Comparison of ENCODE assay signal across 8 cellular contexts in genomic region chrX:107674480-107675364, GRCh38. TPM values are rescaled to one million over a fixed set of nuclear protein-coding genes. Genes with fewer than 3 reads are reported as not detected.
DNase-seq lines count a peak whose midpoint lies in the region; ATAC-seq, FAIRE-seq and TF ChIP-seq lines count a peak whose summit lies in the region.

No MANE protein-coding gene starts in this region.

- H3K36me3 ChIP-seq in liver (ENCODE audit: control insufficient read depth in 4 of 4, insufficient read depth in 3 of 4, low read depth in 1 of 4, low read length in 3 of 4) (no peaks in the 10 kb centered on the region), HepG2 (replicated peaks in 1 of 2; ENCODE audit: control insufficient read depth in 1 of 2, insufficient read depth in 2 of 2, low read length in 2 of 2) (no peaks in the 10 kb centered on the region), colonic mucosa (no peaks in the 10 kb centered on the region)

- H3K27ac ChIP-seq in liver (ENCODE audit: low read depth in 1 of 2, low read length in 2 of 2) (peak overlapping the region; percentile 61 to 77), HepG2 (ENCODE audit: extremely low read length, insufficient read depth, low read length) (no peak overlapping the region), colonic mucosa (peak overlapping the region; percentile 75)

- H3K4me2 ChIP-seq in HepG2 (ENCODE audit: low read depth, low read length): no peak overlapping the region

- H3K79me2 ChIP-seq in HepG2 (ENCODE audit: insufficient read depth, low read length): no peaks in the 10 kb centered on the region

- H3K4me1 ChIP-seq in liver (ENCODE audit: control insufficient read depth in 4 of 4, insufficient read depth in 4 of 4, low read length in 3 of 4) (peaks cover 2 to 12% (median 7%) of the 10 kb centered on the region in 4 donors), HepG2 (ENCODE audit: insufficient read depth, low read length) (no peaks in the 10 kb centered on the region), colonic mucosa (no peaks in the 10 kb centered on the region)

- TF ChIP-seq RAD21 in liver (IDR thresholded peaks at IDR 0.05) (no peak), HepG2 (CRISPR knock-in tag; IDR thresholded peaks at IDR 0.05) (no peak)

- no peak for TF ChIP-seq POLR2A in HepG2 (IDR thresholded peaks at IDR 0.05; ENCODE audit: insufficient read depth in 1 of 2, low read depth in 2 of 2, low read length in 2 of 2)

- H3K9me3 Mint-ChIP-seq in naive thymus-derived CD8-positive, alpha-beta T cell: no peaks in the 10 kb centered on the region

- H3K4me3 ChIP-seq in liver (ENCODE audit: low read depth in 1 of 3, low read length in 3 of 3) (no peak overlapping the region), HepG2 (replicated peaks in 1 of 3; ENCODE audit: insufficient read depth in 1 of 3, low read depth in 2 of 3, low read length in 3 of 3) (no peak overlapping the region), colonic mucosa (no peak overlapping the region)

- in situ Hi-C loops in HepG2 (cut with HindIII; ENCODE audit: extremely low pct_ligation_motif_present, low pct_unique_long_range_greater_than_20kb): no loop called here

- peaks cover 0 to 2% (median 0%) of the 10 kb centered on the region in 5 donors for H3K27me3 Mint-ChIP-seq in naive thymus-derived CD8-positive, alpha-beta T cell

- BruUV-seq in HepG2 (replicated peaks; lab: Mats Ljungman, UMichigan): no TSS peak

- H3K9ac ChIP-seq in liver (ENCODE audit: low read depth in 1 of 2, low read length in 2 of 2) (peak overlapping the region in 1 of 2 donors; percentile 53), HepG2 (ENCODE audit: insufficient read depth, low read depth, low read length) (no peak overlapping the region), colonic mucosa (ENCODE audit: low read depth in 2 of 2, low read length in 2 of 2) (peak overlapping the region; percentile 45 to 80)

- peaks cover 20 to 75% (median 63%) of the 10 kb centered on the region in 4 donors for H3K4me1 Mint-ChIP-seq in naive thymus-derived CD8-positive, alpha-beta T cell

- H3K9me3 ChIP-seq in liver (ENCODE audit: control insufficient read depth in 4 of 4, low read length in 3 of 4): no peaks in the 10 kb centered on the region
- H3K9me3 ChIP-seq in HepG2 (ENCODE audit: low read length): no peaks in the 10 kb centered on the region
- no peaks in the 10 kb centered on the region for H3K9me3 ChIP-seq in colonic mucosa

- 57% methylated on average over 9 of the region's 9 CpGs for WGBS in liver
- WGBS in HepG2 (ENCODE audit: low lambda C conversion rate): 12% methylated on average over 9 of the region's 9 CpGs

- intact Hi-C loops in HepG2 (cut with micrococcal nuclease; ENCODE audit: unreplicated experiment) (loop anchor here (5.0 kb wide), 1 partner anchor 43 kb away; no protein-coding TSS in a partner anchor), colonic mucosa (cut with DNase I) (loop anchor here (5.0 kb wide), 1 partner anchor 43 kb away; no protein-coding TSS in a partner anchor)

- peak overlapping the region; percentile 79 to 94 (median 86) for H3K4me3 Mint-ChIP-seq in naive thymus-derived CD8-positive, alpha-beta T cell

- H3K27ac Mint-ChIP-seq in naive thymus-derived CD8-positive, alpha-beta T cell: peak overlapping the region; percentile 91 to 100 (median 98)

- POLR2A ChIA-PET in HepG2 (lab: Yijun Ruan, JAX): no interaction called here
- POLR2A ChIA-PET in naive thymus-derived CD8-positive, alpha-beta T cell (lab: Charles Lee): interaction anchor here (0.9 to 18.2 kb wide), 9 partner anchors 12 to 416 kb away, joined by 3 to 851 read pairs (median 7); partner anchors contain the start of genes ATG4A, NCBP2L, PRPS1 and PSMD10

- TF ChIP-seq CTCF in liver (IDR thresholded peaks at IDR 0.05; ENCODE audit: low read depth, low read length, missing input control) (no peak), HepG2 (CRISPR knock-in tag; IDR thresholded peaks at IDR 0.05) (no peak), colonic mucosa (IDR thresholded peaks at IDR 0.05) (no peak)

- no peak for FAIRE-seq in HepG2 (lab: Jason Lieb, UNC)

- CTCF ChIA-PET in HepG2 (lab: Yijun Ruan, JAX; ENCODE audit: low intra/inter-chr PET ratio, low total read pairs): no interaction called here

- no peaks in the 10 kb centered on the region for H3K36me3 Mint-ChIP-seq in naive thymus-derived CD8-positive, alpha-beta T cell

- no peaks in the 10 kb centered on the region for H4K20me1 ChIP-seq in HepG2 (ENCODE audit: insufficient read depth, low read length)

- DNase-seq in HepG2 (ENCODE audit: low spot score) (no peak), T-helper 2 cell (peak in 3 of 5 experiments; percentile 34 to 62 (median 48)), colonic mucosa (peak; percentile 66), A172 (ENCODE audit: low spot score) (no peak), NCI-H1092 treated with DMSO at 0.1 percent for 48 hours (lab: John Stamatoyannopoulos, UW) (no peak)
- DNase-seq in naive thymus-derived CD8-positive, alpha-beta T cell: peak in 6 of 10 donors; percentile 20 to 84 (median 60)

- H3K27me3 ChIP-seq in liver (ENCODE audit: control insufficient read depth in 4 of 4, insufficient read depth in 4 of 4, low read length in 3 of 4) (no peaks in the 10 kb centered on the region), HepG2 (ENCODE audit: control insufficient read depth in 1 of 2, insufficient read depth in 2 of 2, low read length in 2 of 2) (peaks cover 0 to 3% of the 10 kb centered on the region in 2 experiments; a peak in 2 of 5 replicates), colonic mucosa (no peaks in the 10 kb centered on the region)

- ATAC-seq in HepG2 (no peak), HG03378 (IDR thresholded peaks at IDR 0.05; ENCODE audit: unreplicated experiment) (peak; percentile 9)
- peak; percentile 34 to 41 for ATAC-seq in naive thymus-derived CD8-positive, alpha-beta T cell

- TF ChIP-seq EP300 in HepG2 (IDR thresholded peaks at IDR 0.05; ENCODE audit: low read depth in 2 of 2, low read length in 2 of 2) (no peak), HepG2 (CRISPR knock-in tag; IDR thresholded peaks at IDR 0.05; ENCODE audit: borderline replicate concordance) (no peak)

- no peak overlapping the region for H2AFZ ChIP-seq in HepG2 (ENCODE audit: low read length)

TF ChIP-seq in liver, 16 proteins besides CTCF, POLR2A, EP300 and RAD21:
- TF ChIP-seq YY1 (IDR thresholded peaks at IDR 0.05): no peak
- TF ChIP-seq MAX (IDR thresholded peaks at IDR 0.05): no peak

TF ChIP-seq in HepG2, 621 proteins besides CTCF, POLR2A, EP300 and RAD21 (continues in another document):
- TF ChIP-seq DRAP1 (CRISPR knock-in tag; IDR thresholded peaks at IDR 0.05) (no peak), SRF (IDR thresholded peaks at IDR 0.05; ENCODE audit: low read depth, low read length) (no peak), ZNF296 (CRISPR knock-in tag; conservative IDR thresholded peaks at IDR 0.05) (no peak), NFE2L2 (IDR thresholded peaks at IDR 0.05; ENCODE audit: low read length) (no peak), ZNF703 (CRISPR knock-in tag; IDR thresholded peaks at IDR 0.05; ENCODE audit: borderline replicate concordance) (no peak), SIN3B (IDR thresholded peaks at IDR 0.05; ENCODE audit: low read length) (no peak), ZNF577 (CRISPR knock-in tag; IDR thresholded peaks at IDR 0.05; ENCODE audit: borderline replicate concordance, low read depth) (no peak), KDM5B (CRISPR knock-in tag; IDR thresholded peaks at IDR 0.05; ENCODE audit: borderline replicate concordance) (no peak)

RNA-seq across cellular contexts. Expression of gene PRPS1, which starts 46.4 kb away (rescaled TPM):
- total RNA-seq in liver (10 to 100 TPM; 24.1 to 28.1 TPM), HepG2 (2016; rRNA removed; fragmentation: Illumina TruSeq; extraction: Trizol) (54.4 and 80.5 TPM in 2 replicates), colonic mucosa (10 to 100 TPM; 12.2 to 20.3 TPM)
- polyA plus RNA-seq in liver (10 to 100 TPM; 13.3 to 32.2 TPM), HepG2 (2011; rRNA removed) (26.0 and 33.7 TPM in 2 replicates)
- 9.9 and 13.0 TPM in 2 replicates for total RNA-seq in HepG2 (2016; cell fraction: cytosol; rRNA removed; fragmentation: Illumina TruSeq; extraction: Trizol; ENCODE audit: low read depth)
- 52.3 and 82.1 TPM in 2 replicates for total RNA-seq in HepG2 (2016; cell fraction: insoluble cytoplasmic fraction; rRNA removed; fragmentation: Illumina TruSeq; extraction: Trizol)
- total RNA-seq in HepG2 (2016; cell fraction: membrane; rRNA removed; fragmentation: Illumina TruSeq; extraction: Trizol): 25.7 and 27.0 TPM in 2 replicates
- total RNA-seq in HepG2 (2016; cell fraction: nucleus; rRNA removed; fragmentation: Illumina TruSeq; extraction: Trizol): 22.0 and 23.9 TPM in 2 replicates
- 23.3 and 28.8 TPM in 2 replicates for polyA plus RNA-seq in HepG2 (2011; cell fraction: cytosol; rRNA removed)
- polyA plus RNA-seq in HepG2 (2011; cell fraction: nucleus; rRNA removed): 7.3 and 8.4 TPM in 2 replicates
- polyA plus RNA-seq in HepG2 (2012): 25.1 and 35.9 TPM in 2 replicates
- 11.3 and 12.7 TPM in 2 replicates for polyA plus RNA-seq in HepG2 (2016; cell fraction: cytosol; fragmentation: Illumina TruSeq; extraction: Trizol; ENCODE audit: low read depth)
- 89.6 and 95.5 TPM in 2 replicates for polyA plus RNA-seq in HepG2 (2016; cell fraction: insoluble cytoplasmic fraction; fragmentation: Illumina TruSeq; extraction: Trizol; ENCODE audit: low read depth)
- 18.7 and 19.3 TPM in 2 replicates for polyA plus RNA-seq in HepG2 (2016; cell fraction: membrane; fragmentation: Illumina TruSeq; extraction: Trizol; ENCODE audit: low read depth)
- polyA plus RNA-seq in HepG2 (2016; cell fraction: nucleus; fragmentation: Illumina TruSeq; extraction: Trizol; ENCODE audit: insufficient read depth, low read depth): 29.5 and 31.8 TPM in 2 replicates
- 34.8 and 117 TPM in 2 replicates for polyA minus RNA-seq in HepG2 (2011; rRNA and poly(A)+ RNA removed; ENCODE audit: low replicate concordance)
- 20.4 and 21.6 TPM in 2 replicates for polyA minus RNA-seq in HepG2 (2011; cell fraction: cytosol; rRNA and poly(A)+ RNA removed)
- polyA minus RNA-seq in HepG2 (2011; cell fraction: nucleus; rRNA and poly(A)+ RNA removed): 13.6 and 17.8 TPM in 2 replicates
- 10 to 100 TPM; 62.4 to 66.3 TPM for total RNA-seq in naive thymus-derived CD8-positive, alpha-beta T cell
- polyA plus RNA-seq in naive thymus-derived CD8-positive, alpha-beta T cell: 10 to 100 TPM; 53.8 to 61.6 (median 56.7) TPM
- total RNA-seq in A172 (2014; rRNA removed; shearing (Covaris generic)): 35.2 and 36.5 TPM in 2 replicates

Comparison
In these comparisons a context has a peak if more than half of its experiments do, and no peak if none do; other contexts are left out.
1. DNase-seq: peak in T-helper 2 cell (3 of 5), colonic mucosa (single experiment) and naive thymus-derived CD8-positive, alpha-beta T cell (6 of 10); none in HepG2 (single experiment), A172 (single experiment) and NCI-H1092 treated with DMSO at 0.1 percent for 48 hours (single experiment).